1 cellular context compared by ENCODE assay signal in genomic region chr6:30990422-30991086, GRCh38.
TF ChIP-seq lines count a peak whose summit lies in the region.

No MANE protein-coding gene starts in this region.

TF ChIP-seq in GM12878, 131 proteins besides CTCF, POLR2A, EP300 and RAD21:
- TF ChIP-seq CHD1 (IDR thresholded peaks at IDR 0.05; ENCODE audit: low read depth, low read length) = no peak
- TF ChIP-seq RAD51 (IDR thresholded peaks at IDR 0.05) = peak; percentile 59; the same call in 1 of the 2 replicates
- TF ChIP-seq FOXK2 (IDR thresholded peaks at IDR 0.05) = peak; percentile 68
- TF ChIP-seq RELA (IDR thresholded peaks at IDR 0.05; ENCODE audit: borderline replicate concordance, partially characterized antibody) = no peak
- TF ChIP-seq NR2C2 (IDR thresholded peaks at IDR 0.05; ENCODE audit: borderline replicate concordance, control insufficient read depth, insufficient read length, low read depth) = no peak
- no peak for TF ChIP-seq BACH1 (IDR thresholded peaks at IDR 0.05; ENCODE audit: borderline replicate concordance)
- no peak for TF ChIP-seq CBX5 (IDR thresholded peaks at IDR 0.05; ENCODE audit: low read depth)
- TF ChIP-seq EED (IDR thresholded peaks at IDR 0.05; ENCODE audit: low read depth) = 0 out of 2 replicates have a peak, but pooled peaks have one; percentile 11
- 0 out of 4 replicates have a peak, but pooled peaks of 1 of the 2 experiments have one; percentile 3 for TF ChIP-seq BHLHE40 (IDR thresholded peaks at IDR 0.05; ENCODE audit: borderline replicate concordance in 1 of 2, low read depth in 2 of 2, low read length in 1 of 2)
- TF ChIP-seq USF1 (IDR thresholded peaks at IDR 0.05; ENCODE audit: borderline replicate concordance, extremely low read length, insufficient read depth, low read depth, low read length) = peak; percentile 25
